ENCODE assay signal across 17 cellular contexts in the genomic region with DNA sequence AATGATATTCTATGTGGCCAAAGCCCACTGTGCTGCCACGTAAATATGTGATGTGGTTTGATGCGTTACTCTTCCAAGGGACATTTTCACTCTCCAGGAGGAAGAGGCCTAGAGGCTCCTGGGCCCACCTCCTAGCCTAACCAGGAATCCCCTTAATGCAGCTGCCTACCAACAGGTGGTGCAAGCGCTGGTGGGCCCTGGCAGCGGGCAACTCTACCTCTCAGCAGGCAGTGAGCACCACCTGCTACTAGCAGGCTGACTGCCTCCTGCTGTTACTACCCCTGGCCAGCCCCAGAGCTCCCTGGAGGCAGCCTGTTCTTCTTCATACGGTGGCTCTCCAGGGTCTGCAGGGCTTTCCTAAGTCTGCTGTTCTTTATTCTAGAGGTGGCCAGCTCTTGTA.
DNase-seq lines count a peak whose midpoint lies in the region; ATAC-seq and TF ChIP-seq lines count a peak whose summit lies in the region.
"Had no signal": no experiment of that assay in that cellular context is flagged by ENCODE, and none has a peak within 500 bp of the region (broad histone marks: within the 10 kb centered on the region; RNA-seq: fewer than 3 reads in every experiment).

No MANE protein-coding gene starts in this region.

- H3K27ac ChIP-seq in H9 (ENCODE audit: insufficient read length, low read depth, low read length): no peak overlapping the region
- H3K27ac ChIP-seq in heart right ventricle: no peak overlapping the region
- no peak overlapping the region for H3K27ac ChIP-seq in brain microvascular endothelial cell

- no peak overlapping the region for H2BK12ac ChIP-seq in H9 (ENCODE audit: insufficient read length, low read depth, low read length)

- H4K5ac ChIP-seq in H9 (ENCODE audit: insufficient read length, low read depth, low read length): no peak overlapping the region

- no peak overlapping the region for H4K91ac ChIP-seq in H9 (ENCODE audit: insufficient read length, low read depth, low read length)

- H3K9me3 Mint-ChIP-seq in H9: no peaks in the 10 kb centered on the region
- no peaks in the 10 kb centered on the region for H3K9me3 Mint-ChIP-seq in natural killer cell treated with Interleukin-12 subunit alpha and Interleukin-12 subunit beta and Interleukin-15 and Interleukin-18, amount 100 ng/mL, for 72 hours
- H3K9me3 Mint-ChIP-seq: CD14-positive monocyte had no signal

- peaks cover 8% of the 10 kb centered on the region for H3K27me3 Mint-ChIP-seq in H9 (ENCODE audit: low read depth)
- H3K27me3 Mint-ChIP-seq in natural killer cell treated with Interleukin-12 subunit alpha and Interleukin-12 subunit beta and Interleukin-15 and Interleukin-18, amount 100 ng/mL, for 72 hours: peaks cover 8 to 10% of the 10 kb centered on the region in 2 donors

- H3K4ac ChIP-seq in H9 (ENCODE audit: low read depth, low read length): no peak overlapping the region

- no peak overlapping the region for H3K4me3 ChIP-seq in heart right ventricle
- no peak overlapping the region for H3K4me3 ChIP-seq in brain microvascular endothelial cell (ENCODE audit: low read depth, low read length)

- no peak overlapping the region for H2BK20ac ChIP-seq in H9 (ENCODE audit: low read depth, low read length, poor library complexity, severe bottlenecking)

- no peaks in the 10 kb centered on the region for H3K79me1 ChIP-seq in H9 (ENCODE audit: insufficient read depth, low read depth, low read length, poor library complexity, severe bottlenecking)

- no peak overlapping the region for H3T11ph ChIP-seq in H9 (ENCODE audit: low read length)

- H3K23ac ChIP-seq in H9 (ENCODE audit: insufficient read length, low read depth, low read length): no peak overlapping the region

- no peaks in the 10 kb centered on the region for H4K20me1 ChIP-seq in H9 (ENCODE audit: control insufficient read depth, insufficient read depth, insufficient read length)

- whole genome bisulfite sequencing in H9 (ENCODE audit: extremely low coverage, insufficient read length, low lambda C conversion rate): no CpG with 5 or more reads among the region's 5 CpGs
- 89 to 93% methylated on average over 5 of the region's 5 CpGs for WGBS in heart right ventricle, 2 donors

- H3K56ac ChIP-seq in H9 (ENCODE audit: insufficient read length, low read depth, low read length): no peak overlapping the region

- H2AFZ ChIP-seq in H9 (ENCODE audit: low read length): no peak overlapping the region

- no peak overlapping the region for H3K4me3 Mint-ChIP-seq in H9
- no peak overlapping the region for H3K4me3 Mint-ChIP-seq in natural killer cell treated with Interleukin-12 subunit alpha and Interleukin-12 subunit beta and Interleukin-15 and Interleukin-18, amount 100 ng/mL, for 72 hours
- H3K4me3 Mint-ChIP-seq: CD14-positive monocyte had no signal

- H3K9me3 ChIP-seq in H9 (ENCODE audit: control insufficient read depth, low read depth, low read length): no peaks in the 10 kb centered on the region
- H3K9me3 ChIP-seq in heart right ventricle: no peaks in the 10 kb centered on the region

- H3K4me1 Mint-ChIP-seq in H9: no peaks in the 10 kb centered on the region
- H3K4me1 Mint-ChIP-seq in natural killer cell treated with Interleukin-12 subunit alpha and Interleukin-12 subunit beta and Interleukin-15 and Interleukin-18, amount 100 ng/mL, for 72 hours (ENCODE audit: low read depth in 2 of 2): no peaks in the 10 kb centered on the region

- H3K4me1 ChIP-seq in H9 (ENCODE audit: insufficient read depth, low read length): no peaks in the 10 kb centered on the region
- peaks cover 0 to 5% (median 0%) of the 10 kb centered on the region in 9 donors for H3K4me1 ChIP-seq in heart right ventricle

- H3K4me2 ChIP-seq in H9 (ENCODE audit: insufficient read depth, insufficient read length, low read length): no peak overlapping the region

- H3K36me3 ChIP-seq in heart right ventricle: no peaks in the 10 kb centered on the region
- H3K36me3 ChIP-seq in brain microvascular endothelial cell (replicated peaks): no peaks in the 10 kb centered on the region

- H3K27me3 ChIP-seq in H9 (ENCODE audit: insufficient read depth, low read length) (no peaks in the 10 kb centered on the region), heart right ventricle (peaks cover 0 to 4% (median 0%) of the 10 kb centered on the region in 7 donors), brain microvascular endothelial cell (replicated peaks) (peaks cover 2% of the 10 kb centered on the region)

- no peak overlapping the region for H2BK5ac ChIP-seq in H9 (ENCODE audit: insufficient read length, low read length)

- intact Hi-C loops in heart right ventricle (cut with DNase I): no loop called here

- in situ Hi-C loops in brain microvascular endothelial cell (cut with HindIII; ENCODE audit: low pct_ligation_motif_present, low sequenced_read_pairs): no loop called here

- no peak for ATAC-seq in heart right ventricle
- no peak for ATAC-seq in natural killer cell treated with Interleukin-12 subunit alpha and Interleukin-12 subunit beta and Interleukin-15 and Interleukin-18, amount 100 ng/mL, for 72 hours
- ATAC-seq: SK-N-SH treated with all-trans-retinoic acid at 6 μM for 48 hours had no signal

- H2BK15ac ChIP-seq in H9 (ENCODE audit: low read depth, low read length): no peak overlapping the region

- H3K79me2 ChIP-seq in H9 (ENCODE audit: insufficient read depth, low read length): no peaks in the 10 kb centered on the region

- H2AK5ac ChIP-seq in H9 (ENCODE audit: insufficient read length, low read length): no peak overlapping the region

- no peaks in the 10 kb centered on the region for H3K36me3 Mint-ChIP-seq in H9 (ENCODE audit: insufficient read depth in 1 of 3, low read depth in 3 of 3)
- H3K36me3 Mint-ChIP-seq in natural killer cell treated with Interleukin-12 subunit alpha and Interleukin-12 subunit beta and Interleukin-15 and Interleukin-18, amount 100 ng/mL, for 72 hours: no peaks in the 10 kb centered on the region
- H3K36me3 Mint-ChIP-seq: CD14-positive monocyte had no signal

- TF ChIP-seq CTCF in H9 (conservative IDR thresholded peaks at IDR 0.05): peak; percentile 49; the same call in 2 of the 3 replicates
- no peak for TF ChIP-seq CTCF in heart right ventricle (IDR thresholded peaks at IDR 0.05)
- no peak for TF ChIP-seq CTCF in brain microvascular endothelial cell (IDR thresholded peaks at IDR 0.05; ENCODE audit: low read depth, low read length, missing control alignments)

- no peaks in the 10 kb centered on the region for H3K23me2 ChIP-seq in H9 (ENCODE audit: insufficient read length, low read depth, low read length, poor library complexity, severe bottlenecking)

- no peak overlapping the region for H3K18ac ChIP-seq in H9 (ENCODE audit: insufficient read length, low read depth, low read length)

- H3K14ac ChIP-seq in H9 (ENCODE audit: insufficient read depth, low read length): no peak overlapping the region

- no peak overlapping the region for H4K8ac ChIP-seq in H9 (replicated peaks; ENCODE audit: insufficient read length, low read depth, low read length)

- no peak overlapping the region for H3K9ac ChIP-seq in H9 (ENCODE audit: extremely low read depth, insufficient read length, low read length)

- H3K27ac Mint-ChIP-seq in H9: no peak overlapping the region
- H3K27ac Mint-ChIP-seq in natural killer cell treated with Interleukin-12 subunit alpha and Interleukin-12 subunit beta and Interleukin-15 and Interleukin-18, amount 100 ng/mL, for 72 hours: no peak overlapping the region

- peak; percentile 82 for DNase-seq in DMS 273 (lab: John Stamatoyannopoulos, UW; ENCODE audit: unreplicated experiment)
- peak; percentile 48 for DNase-seq in H9
- peak; percentile 39 for DNase-seq in NCI-H345 (lab: John Stamatoyannopoulos, UW)
- peak; percentile 54 for DNase-seq in iPS-NIHi11 (ENCODE audit: low spot score)
- no peak for DNase-seq in heart right ventricle
- DNase-seq in brain microvascular endothelial cell: no peak
- no peak for DNase-seq in natural killer cell treated with Interleukin-12 subunit alpha and Interleukin-12 subunit beta and Interleukin-15 and Interleukin-18, amount 100 ng/mL, for 72 hours (ENCODE audit: low spot score)
- DNase-seq: ACHN, AML-193, KBM-7, MV-4-11, NCI-H1417 treated with DMSO at 0.1 percent for 48 hours, NCI-H2107, SHP77 treated with DMSO at 0.1 percent for 48 hours, T-helper 1 cell had no signal

- H2BK120ac ChIP-seq in H9 (ENCODE audit: low read depth, low read length, poor library complexity, severe bottlenecking): no peak overlapping the region

Comparison
In these comparisons a context has a peak if more than half of its experiments do, and no peak if none do; other contexts are left out.
1. DNase-seq: peak in DMS 273 (single experiment), H9 (single experiment), NCI-H345 (single experiment) and iPS-NIHi11 (single experiment); none in heart right ventricle (0 of 2), brain microvascular endothelial cell (single experiment) and natural killer cell treated with Interleukin-12 subunit alpha and Interleukin-12 subunit beta and Interleukin-15 and Interleukin-18, amount 100 ng/mL, for 72 hours (single experiment).